1 cellular context compared by ENCODE assay signal in genomic region chr9:17191095-17191494, GRCh38.
TF ChIP-seq lines count a peak whose summit lies in the region.

No MANE protein-coding gene starts in this region.

TF ChIP-seq in SK-N-SH treated with all-trans-retinoic acid at 6 μM for 48 hours, 23 proteins besides CTCF, POLR2A, EP300 and RAD21 (continued from another document):
- TF ChIP-seq POU6F1 (CRISPR knock-in tag; IDR thresholded peaks at IDR 0.05; ENCODE audit: borderline replicate concordance, low read depth) = no peak
- TF ChIP-seq ZNF565 (CRISPR knock-in tag; conservative IDR thresholded peaks at IDR 0.05; ENCODE audit: low read depth) = no peak
- no peak for TF ChIP-seq SNAI2 (CRISPR knock-in tag; IDR thresholded peaks at IDR 0.05)
- TF ChIP-seq TOX (CRISPR knock-in tag; IDR thresholded peaks at IDR 0.05; ENCODE audit: borderline replicate concordance) = no peak
- no peak for TF ChIP-seq ZC3H10 (CRISPR knock-in tag; IDR thresholded peaks at IDR 0.05)
- no peak for TF ChIP-seq CSDC2 (CRISPR knock-in tag; IDR thresholded peaks at IDR 0.05)
- TF ChIP-seq ISL1 (CRISPR knock-in tag; IDR thresholded peaks at IDR 0.05) = no peak
- TF ChIP-seq ARNTL (CRISPR knock-in tag; IDR thresholded peaks at IDR 0.05; ENCODE audit: borderline replicate concordance, low read depth) = no peak
